37 cellular contexts compared by ENCODE assay signal in the genomic region with DNA sequence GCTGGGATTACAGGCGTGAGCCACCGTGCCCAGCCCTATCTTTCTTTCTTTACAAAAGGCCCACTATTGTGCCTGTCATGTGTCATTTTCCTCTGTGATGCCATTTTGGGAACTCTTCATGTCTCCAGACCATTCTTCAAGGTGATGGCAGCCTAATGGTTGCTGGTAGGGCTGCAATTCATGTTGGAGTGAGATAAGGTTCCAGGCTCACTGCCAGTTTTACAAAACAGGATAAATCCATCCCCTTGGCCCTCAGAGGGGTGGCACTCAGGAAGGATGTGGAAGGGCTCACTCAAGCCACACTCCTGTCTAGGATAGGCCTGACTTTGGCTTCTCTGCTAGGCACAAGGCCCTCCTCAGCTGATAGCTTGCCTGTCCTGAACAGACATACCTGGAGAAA. TPM values are rescaled to one million over a fixed set of nuclear protein-coding genes. Genes with fewer than 3 reads are reported as not detected.
DNase-seq lines count a peak whose midpoint lies in the region; ATAC-seq, FAIRE-seq and TF ChIP-seq lines count a peak whose summit lies in the region.
"Had no signal": no experiment of that assay in that cellular context is flagged by ENCODE, and none has a peak within 500 bp of the region (broad histone marks: within the 10 kb centered on the region; RNA-seq: fewer than 3 reads in every experiment).

No MANE protein-coding gene starts in this region.

- H3K4me3 Mint-ChIP-seq in Caco-2 (ENCODE audit: unreplicated experiment) (no peak overlapping the region), astrocyte (ENCODE audit: unreplicated experiment) (peak overlapping the region; percentile 27), type B pancreatic cell (no peak overlapping the region)
- H3K4me3 Mint-ChIP-seq: activated naive CD4-positive, alpha-beta T cell treated with anti-CD3 and anti-CD28 coated beads, Interleukin-2, amount 50 U/mL, for 24 hours; CD8-positive, alpha-beta T cell; immature natural killer cell; memory B cell; stimulated activated naive CD8-positive, alpha-beta T cell treated with anti-CD3 and anti-CD28 coated beads, Interleukin-15, amount 100 ng/mL, for 72 hours had no signal

- H4K20me1 ChIP-seq in astrocyte (ENCODE audit: insufficient read depth, low read length) = peaks cover 11% of the 10 kb centered on the region

- peaks cover 22% of the 10 kb centered on the region for H3K79me2 ChIP-seq in astrocyte (ENCODE audit: insufficient read depth, low read length)

- BruUV-seq in Caco-2 (replicated peaks; lab: Mats Ljungman, UMichigan) = no TSS peak

- H3K27me3 Mint-ChIP-seq in Caco-2 (ENCODE audit: insufficient read depth, unreplicated experiment) (no peaks in the 10 kb centered on the region), astrocyte (ENCODE audit: low read depth, unreplicated experiment) (no peaks in the 10 kb centered on the region), type B pancreatic cell (no peaks in the 10 kb centered on the region)
- H3K27me3 Mint-ChIP-seq: activated naive CD4-positive, alpha-beta T cell treated with anti-CD3 and anti-CD28 coated beads, Interleukin-2, amount 50 U/mL, for 24 hours; stimulated activated naive CD8-positive, alpha-beta T cell treated with anti-CD3 and anti-CD28 coated beads, Interleukin-15, amount 100 ng/mL, for 72 hours had no signal

- no peak for DNase-seq in Caco-2
- DNase-seq in OCI-M1 (lab: John Stamatoyannopoulos, UW) = peak; percentile 56
- DNase-seq in astrocyte (ENCODE audit: low read depth) = no peak
- DNase-seq in lung microvascular endothelial cell (ENCODE audit: low read depth in 2 of 2) = peak; percentile 44 to 58
- no peak for DNase-seq in H4 (ENCODE audit: low spot score)
- no peak for DNase-seq in vagina (ENCODE audit: extremely low spot score in 2 of 2)
- no peak for DNase-seq in type B pancreatic cell (ENCODE audit: extremely low spot score, unreplicated experiment)
- DNase-seq: activated CD4-positive, alpha-beta T cell treated with anti-CD3 and anti-CD28 coated beads for 48 hours; activated T-cell treated with anti-CD3 and anti-CD28 coated beads for 4 hours; aorta; CD8-positive, alpha-beta T cell; colonic mucosa; effector memory CD4-positive, alpha-beta T cell; hypothalamus; immature natural killer cell; left cardiac atrium; NCI-H1417; NCI-H2081; NCI-H2227 treated with DMSO at 0.1 percent for 48 hours; NCI-H526 treated with DMSO at 0.1 percent for 48 hours; right lobe of liver; Right ventricle myocardium superior; spleen; stimulated activated CD4-positive, alpha-beta T cell treated with anti-CD3 and anti-CD28 coated beads, Interleukin-2, amount 100 ng/mL, for 24 hours; stimulated activated CD8-positive, alpha-beta memory T cell treated with anti-CD3 and anti-CD28 coated beads, Interleukin-4, amount 100 ng/mL, for 48 hours; stimulated activated naive CD8-positive, alpha-beta T cell treated with anti-CD3 and anti-CD28 coated beads, Interleukin-15, amount 100 ng/mL, for 72 hours had no signal

- TF ChIP-seq POLR2A in vagina (IDR thresholded peaks at IDR 0.05) = no peak

- H3K4me1 ChIP-seq in Caco-2 = peaks cover 33% of the 10 kb centered on the region
- H3K4me1 ChIP-seq in astrocyte (ENCODE audit: insufficient read depth, low read length) = peaks cover 5% of the 10 kb centered on the region
- H3K4me1 ChIP-seq in vagina = peaks cover 9% of the 10 kb centered on the region
- H3K4me1 ChIP-seq: colonic mucosa, right lobe of liver, spleen had no signal

- TF ChIP-seq CTCF in Caco-2 (IDR thresholded peaks at IDR 0.05; ENCODE audit: insufficient read depth in 1 of 2, low read depth in 1 of 2, low read length in 1 of 2, severe bottlenecking in 1 of 2, unreplicated experiment in 1 of 2) = no peak
- TF ChIP-seq CTCF in astrocyte (IDR thresholded peaks at IDR 0.05; ENCODE audit: insufficient read depth, low read depth, low read length) = no peak
- no peak for TF ChIP-seq CTCF in vagina (IDR thresholded peaks at IDR 0.05)
- TF ChIP-seq CTCF in type B pancreatic cell (conservative IDR thresholded peaks at IDR 0.05) = no peak

- H3K9me3 ChIP-seq in Caco-2 = no peaks in the 10 kb centered on the region
- H3K9me3 ChIP-seq in astrocyte (ENCODE audit: insufficient read depth, low read depth, low read length) = no peaks in the 10 kb centered on the region
- no peaks in the 10 kb centered on the region for H3K9me3 ChIP-seq in vagina
- H3K9me3 ChIP-seq: colonic mucosa, neutrophil, right lobe of liver, spleen had no signal

- ATAC-seq in HG02938 (IDR thresholded peaks at IDR 0.05; ENCODE audit: unreplicated experiment) = no peak
- ATAC-seq: CD8-positive, alpha-beta T cell; esophagus mucosa; Panc1; right lobe of liver; stimulated activated naive CD8-positive, alpha-beta T cell treated with anti-CD3 and anti-CD28 coated beads, Interleukin-15, amount 100 ng/mL, for 72 hours had no signal

- H3K9me3 Mint-ChIP-seq in Caco-2 (ENCODE audit: unreplicated experiment) (no peaks in the 10 kb centered on the region), astrocyte (ENCODE audit: unreplicated experiment) (no peaks in the 10 kb centered on the region), type B pancreatic cell (no peaks in the 10 kb centered on the region)
- H3K9me3 Mint-ChIP-seq: activated naive CD4-positive, alpha-beta T cell treated with anti-CD3 and anti-CD28 coated beads, Interleukin-2, amount 50 U/mL, for 24 hours; CD8-positive, alpha-beta T cell; immature natural killer cell; memory B cell; stimulated activated naive CD8-positive, alpha-beta T cell treated with anti-CD3 and anti-CD28 coated beads, Interleukin-15, amount 100 ng/mL, for 72 hours had no signal

- H3K36me3 Mint-ChIP-seq in Caco-2 (ENCODE audit: insufficient read depth, unreplicated experiment) (peaks cover 22% of the 10 kb centered on the region), astrocyte (ENCODE audit: low read depth, unreplicated experiment) (peaks cover 2% of the 10 kb centered on the region), type B pancreatic cell (peaks cover 13% of the 10 kb centered on the region)
- H3K36me3 Mint-ChIP-seq: activated naive CD4-positive, alpha-beta T cell treated with anti-CD3 and anti-CD28 coated beads, Interleukin-2, amount 50 U/mL, for 24 hours; CD8-positive, alpha-beta T cell; immature natural killer cell; memory B cell had no signal

- POLR2A ChIA-PET in Caco-2 (lab: Charles Lee) = no interaction called here

- peaks cover 14% of the 10 kb centered on the region for H3K4me1 Mint-ChIP-seq in Caco-2 (ENCODE audit: low read depth, unreplicated experiment)
- peaks cover 17% of the 10 kb centered on the region for H3K4me1 Mint-ChIP-seq in astrocyte (ENCODE audit: low read depth, unreplicated experiment)
- H3K4me1 Mint-ChIP-seq in type B pancreatic cell (ENCODE audit: unreplicated experiment) = peaks cover 3% of the 10 kb centered on the region

- H3K36me3 ChIP-seq in Caco-2 (ENCODE audit: control insufficient read depth, insufficient read depth, low read length) = no peaks in the 10 kb centered on the region
- no peaks in the 10 kb centered on the region for H3K36me3 ChIP-seq in astrocyte (ENCODE audit: insufficient read depth, low read length)
- no peaks in the 10 kb centered on the region for H3K36me3 ChIP-seq in vagina
- H3K36me3 ChIP-seq: colonic mucosa, neutrophil, right lobe of liver, spleen had no signal

- no peak overlapping the region for H3K9ac ChIP-seq in astrocyte (ENCODE audit: low read length)

- intact Hi-C loops in Caco-2 (cut with micrococcal nuclease; ENCODE audit: unreplicated experiment) = loop anchor here (5.0 kb wide), 2 partner anchors 82 to 102 kb away; no protein-coding TSS in a partner anchor
- intact Hi-C loops in vagina (cut with DNase I) = no loop called here

- no peaks in the 10 kb centered on the region for H3K27me3 ChIP-seq in Caco-2 (replicated peaks; ENCODE audit: control insufficient read depth, insufficient read depth, low read length)
- H3K27me3 ChIP-seq in astrocyte (ENCODE audit: insufficient read depth, low read length) = no peaks in the 10 kb centered on the region
- no peaks in the 10 kb centered on the region for H3K27me3 ChIP-seq in vagina
- H3K27me3 ChIP-seq: colonic mucosa, neutrophil had no signal

- no peak overlapping the region for H3K4me2 ChIP-seq in astrocyte (ENCODE audit: low read length)

- H3K4me3 ChIP-seq in Caco-2 (ENCODE audit: low read depth, low read length) = no peak overlapping the region
- no peak overlapping the region for H3K4me3 ChIP-seq in astrocyte (ENCODE audit: insufficient read depth, low read depth, low read length)
- no peak overlapping the region for H3K4me3 ChIP-seq in vagina
- H3K4me3 ChIP-seq: colonic mucosa, right lobe of liver, spleen had no signal

- CTCF ChIA-PET in Caco-2 (lab: Charles Lee) = no interaction called here

- FAIRE-seq in astrocyte (lab: Jason Lieb, UNC) = no peak
- FAIRE-seq: frontal cortex, GM12891, H1 had no signal

- no peak overlapping the region for H3K27ac ChIP-seq in astrocyte (ENCODE audit: low read depth, low read length)
- no peak overlapping the region for H3K27ac ChIP-seq in vagina
- H3K27ac ChIP-seq: colonic mucosa, neutrophil, right lobe of liver had no signal

- H2AFZ ChIP-seq in astrocyte (ENCODE audit: low read depth, low read length) = no peak overlapping the region

- H3K27ac Mint-ChIP-seq in Caco-2 (ENCODE audit: unreplicated experiment) (peak overlapping the region; percentile 71), astrocyte (ENCODE audit: unreplicated experiment) (no peak overlapping the region), type B pancreatic cell (no peak overlapping the region)
- H3K27ac Mint-ChIP-seq: activated naive CD4-positive, alpha-beta T cell treated with anti-CD3 and anti-CD28 coated beads, Interleukin-2, amount 50 U/mL, for 24 hours; CD8-positive, alpha-beta T cell; immature natural killer cell; memory B cell; stimulated activated naive CD8-positive, alpha-beta T cell treated with anti-CD3 and anti-CD28 coated beads, Interleukin-15, amount 100 ng/mL, for 72 hours had no signal

RNA-seq across cellular contexts. Expression of a gene that starts 3.8 kb away (rescaled TPM):
- total RNA-seq in Caco-2 (2022) = 41.9 and 44.9 TPM in 2 replicates
- total RNA-seq in astrocyte = 69.0 and 70.5 TPM in 2 replicates
- 64.1 and 83.7 TPM in 2 replicates for total RNA-seq in lung microvascular endothelial cell
- 116 and 141 TPM in 2 replicates for total RNA-seq in H4 (2014; rRNA removed; shearing (Covaris generic))
- total RNA-seq in vagina = 52.8 TPM
- total RNA-seq in type B pancreatic cell (ENCODE audit: low replicate concordance) = 43.1 and 64.1 TPM in 2 replicates

RNA-seq across cellular contexts. Expression of a gene that starts 16.2 kb away (rescaled TPM):
- total RNA-seq in Caco-2 (2022) = 293 and 367 TPM in 2 replicates
- total RNA-seq in astrocyte = 221 and 241 TPM in 2 replicates
- total RNA-seq in lung microvascular endothelial cell = 200 and 209 TPM in 2 replicates
- 426 and 477 TPM in 2 replicates for total RNA-seq in H4 (2014; rRNA removed; shearing (Covaris generic))
- 77.8 TPM for total RNA-seq in vagina
- total RNA-seq in type B pancreatic cell (ENCODE audit: low replicate concordance) = 194 and 251 TPM in 2 replicates

RNA-seq across cellular contexts. Expression of a gene that starts 30.1 kb away (rescaled TPM):
- total RNA-seq in Caco-2 (2022) (not detected in 2 replicates), astrocyte (7.6 and 9.4 TPM in 2 replicates), lung microvascular endothelial cell (0.22 TPM in 1 of 2 replicates, not detected in the other), vagina (15.7 TPM), type B pancreatic cell (ENCODE audit: low replicate concordance) (6.2 and 16.4 TPM in 2 replicates)
- 8.7 and 13.1 TPM in 2 replicates for total RNA-seq in H4 (2014; rRNA removed; shearing (Covaris generic))
- total RNA-seq: A673; CD8-positive, alpha-beta T cell; T-helper 2 cell treated with Interferon-gamma antibody and Interleukin-4, amounts not matched to agents 100 ng/mL and 5 ng/mL, for 36 hours had no signal

RNA-seq across cellular contexts. Expression of a gene that starts 49.3 kb away (rescaled TPM):
- 16.8 and 24.5 TPM in 2 replicates for total RNA-seq in Caco-2 (2022)
- 10.0 and 12.6 TPM in 2 replicates for total RNA-seq in astrocyte
- 0.65 and 0.79 TPM in 2 replicates for total RNA-seq in lung microvascular endothelial cell
- 17.6 and 19.2 TPM in 2 replicates for total RNA-seq in H4 (2014; rRNA removed; shearing (Covaris generic))
- total RNA-seq in vagina = 7.4 TPM
- 24.3 and 39.4 TPM in 2 replicates for total RNA-seq in type B pancreatic cell (ENCODE audit: low replicate concordance)

Comparison
In these comparisons a context has a peak if more than half of its experiments do, and no peak if none do; other contexts are left out.
1. DNase-seq: peak in OCI-M1 (single experiment) and lung microvascular endothelial cell (2 of 2); none in Caco-2 (0 of 2), astrocyte (single experiment), H4 (single experiment), vagina (0 of 2) and type B pancreatic cell (single experiment).